16 cellular contexts compared by ENCODE assay signal in the genomic region with DNA sequence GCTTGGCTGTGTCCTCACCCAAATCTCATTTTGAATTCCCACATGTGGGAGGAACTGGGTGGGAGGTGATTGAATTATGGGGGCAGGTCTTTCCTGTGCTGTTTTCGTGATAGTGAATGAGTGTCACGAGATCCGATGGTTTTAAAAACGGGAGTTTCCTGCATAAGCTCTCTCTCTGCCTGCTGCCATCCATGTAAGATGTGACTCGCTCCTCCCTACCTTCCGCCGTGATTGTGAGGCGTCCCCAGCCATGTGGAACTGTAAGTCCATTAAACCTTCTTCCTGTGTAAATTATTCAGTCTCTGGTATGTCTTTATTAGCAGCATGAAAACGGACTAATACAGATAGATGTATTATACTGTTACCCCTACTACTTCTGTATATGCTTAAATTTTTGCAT. TPM values are rescaled to one million over a fixed set of nuclear protein-coding genes. Genes with fewer than 3 reads are reported as not detected.
DNase-seq lines count a peak whose midpoint lies in the region; ATAC-seq and TF ChIP-seq lines count a peak whose summit lies in the region.
"Had no signal": no experiment of that assay in that cellular context is flagged by ENCODE, and none has a peak within 500 bp of the region (broad histone marks: within the 10 kb centered on the region; RNA-seq: fewer than 3 reads in every experiment).

No MANE protein-coding gene starts in this region.

- H3K27ac Mint-ChIP-seq in activated naive CD4-positive, alpha-beta T cell treated with anti-CD3 and anti-CD28 coated beads, Interleukin-2, amount 50 U/mL, for 24 hours: no peak overlapping the region
- H3K27ac Mint-ChIP-seq in activated naive CD4-positive, alpha-beta T cell treated with anti-CD3 and anti-CD28 coated beads, Interleukin-2, amount 50 U/mL, for 72 hours: no peak overlapping the region
- H3K27ac Mint-ChIP-seq in chondrocyte (ENCODE audit: unreplicated experiment) (no peak overlapping the region), nephron progenitor cell (no peak overlapping the region)
- H3K27ac Mint-ChIP-seq: H9 had no signal

- CTCF ChIA-PET in SK-N-SH (lab: Yijun Ruan, JAX): interaction anchor here (1.6 kb wide), 1 partner anchor 20 kb away, joined by 4 read pairs; no protein-coding TSS in a partner anchor

- 97% methylated on average over 9 of the region's 9 CpGs for WGBS in SK-N-SH (ENCODE audit: low lambda C conversion rate)

- peaks cover 5% of the 10 kb centered on the region for H3K36me3 Mint-ChIP-seq in activated naive CD4-positive, alpha-beta T cell treated with anti-CD3 and anti-CD28 coated beads, Interleukin-2, amount 50 U/mL, for 24 hours
- peaks cover 31 to 42% of the 10 kb centered on the region in 2 donors for H3K36me3 Mint-ChIP-seq in activated naive CD4-positive, alpha-beta T cell treated with anti-CD3 and anti-CD28 coated beads, Interleukin-2, amount 50 U/mL, for 72 hours
- H3K36me3 Mint-ChIP-seq in chondrocyte (ENCODE audit: low read depth) (peaks cover 16% of the 10 kb centered on the region), nephron progenitor cell (ENCODE audit: low read depth) (peaks cover 83% of the 10 kb centered on the region)

- H2AFZ ChIP-seq in SK-N-SH (ENCODE audit: low read depth): no peak overlapping the region

- H3K4me1 ChIP-seq in effector memory CD4-positive, alpha-beta T cell (ENCODE audit: control insufficient read depth, insufficient read depth, low read length, poor library complexity, severe bottlenecking): peaks cover 16% of the 10 kb centered on the region
- H3K4me1 ChIP-seq in SK-N-SH (ENCODE audit: control insufficient read depth in 1 of 2, insufficient read depth in 2 of 2, low read depth in 1 of 2, low read length in 1 of 2): peaks cover 0 to 13% of the 10 kb centered on the region in 2 experiments; a peak in 1 of 4 replicates

- H3K27ac ChIP-seq in WERI-Rb-1: no peak overlapping the region
- no peak overlapping the region for H3K27ac ChIP-seq in effector memory CD4-positive, alpha-beta T cell (ENCODE audit: insufficient read depth, low read length, poor library complexity, severe bottlenecking)
- no peak overlapping the region for H3K27ac ChIP-seq in SK-N-SH (ENCODE audit: low read depth in 2 of 2, low read length in 1 of 2)
- H3K27ac ChIP-seq: BLaER1 treated with 17β-estradiol and CSF1 and Interleukin-3, amounts not matched to agents 10 nM and 100 nM had no signal

- no peak for TF ChIP-seq EP300 in SK-N-SH (IDR thresholded peaks at IDR 0.05; ENCODE audit: borderline replicate concordance in 1 of 2, low read depth in 1 of 2, low read length in 1 of 2)

- no peaks in the 10 kb centered on the region for H3K9me2 ChIP-seq in SK-N-SH

- no peak overlapping the region for H3K4me3 ChIP-seq in WERI-Rb-1 (ENCODE audit: low read depth, low read length)
- no peak overlapping the region for H3K4me3 ChIP-seq in effector memory CD4-positive, alpha-beta T cell (ENCODE audit: insufficient read depth, low read depth, low read length, poor library complexity, severe bottlenecking)
- no peak overlapping the region for H3K4me3 ChIP-seq in SK-N-SH (ENCODE audit: low read depth in 2 of 2, low read length in 1 of 2)
- H3K4me3 ChIP-seq: BLaER1 treated with 17β-estradiol and CSF1 and Interleukin-3, amounts not matched to agents 10 nM and 100 nM had no signal

- no peak for TF ChIP-seq RAD21 in SK-N-SH (IDR thresholded peaks at IDR 0.05; ENCODE audit: low read length)

- H3K36me3 ChIP-seq in WERI-Rb-1: peaks cover 23% of the 10 kb centered on the region
- H3K36me3 ChIP-seq in effector memory CD4-positive, alpha-beta T cell (ENCODE audit: control insufficient read depth, insufficient read depth, low read length): no peaks in the 10 kb centered on the region
- peaks cover 11 to 28% of the 10 kb centered on the region in 2 experiments for H3K36me3 ChIP-seq in SK-N-SH (replicated peaks in 1 of 2; ENCODE audit: control insufficient read depth in 1 of 2, insufficient read depth in 2 of 2, low read length in 1 of 2)

- no peaks in the 10 kb centered on the region for H3K9me3 Mint-ChIP-seq in activated naive CD4-positive, alpha-beta T cell treated with anti-CD3 and anti-CD28 coated beads, Interleukin-2, amount 50 U/mL, for 24 hours
- H3K9me3 Mint-ChIP-seq in activated naive CD4-positive, alpha-beta T cell treated with anti-CD3 and anti-CD28 coated beads, Interleukin-2, amount 50 U/mL, for 72 hours: no peaks in the 10 kb centered on the region
- H3K9me3 Mint-ChIP-seq in chondrocyte (ENCODE audit: low read depth): no peaks in the 10 kb centered on the region
- peaks cover 70% of the 10 kb centered on the region for H3K9me3 Mint-ChIP-seq in nephron progenitor cell
- H3K9me3 Mint-ChIP-seq: CD4-positive, alpha-beta memory T cell had no signal

- TF ChIP-seq CTCF in chondrocyte (IDR thresholded peaks at IDR 0.05): no peak
- no peak for TF ChIP-seq CTCF in nephron progenitor cell (IDR thresholded peaks at IDR 0.05)
- TF ChIP-seq CTCF in WERI-Rb-1 (IDR thresholded peaks at IDR 0.05; ENCODE audit: low read depth, low read length): no peak
- no peak for TF ChIP-seq CTCF in SK-N-SH (IDR thresholded peaks at IDR 0.05)

- no peaks in the 10 kb centered on the region for H3K27me3 Mint-ChIP-seq in activated naive CD4-positive, alpha-beta T cell treated with anti-CD3 and anti-CD28 coated beads, Interleukin-2, amount 50 U/mL, for 24 hours
- H3K27me3 Mint-ChIP-seq in chondrocyte (ENCODE audit: low read depth) (no peaks in the 10 kb centered on the region), nephron progenitor cell (ENCODE audit: low read depth, poor library complexity) (peaks cover 3% of the 10 kb centered on the region)
- H3K27me3 Mint-ChIP-seq: CD4-positive, alpha-beta memory T cell had no signal

- H3K4me2 ChIP-seq in SK-N-SH: no peak overlapping the region

- no peaks in the 10 kb centered on the region for H3K27me3 ChIP-seq in WERI-Rb-1 (ENCODE audit: insufficient read depth, low read depth, severe bottlenecking)
- no peaks in the 10 kb centered on the region for H3K27me3 ChIP-seq in effector memory CD4-positive, alpha-beta T cell (replicated peaks; ENCODE audit: control insufficient read depth, insufficient read depth, low read length, poor library complexity, severe bottlenecking)
- H3K27me3 ChIP-seq in SK-N-SH (ENCODE audit: insufficient read depth): no peaks in the 10 kb centered on the region
- H3K27me3 ChIP-seq: BLaER1 treated with 17β-estradiol and CSF1 and Interleukin-3, amounts not matched to agents 10 nM and 100 nM had no signal

- H4K20me1 ChIP-seq in SK-N-SH (ENCODE audit: insufficient read depth): no peaks in the 10 kb centered on the region

- H3K9ac ChIP-seq in SK-N-SH: no peak overlapping the region

- no peaks in the 10 kb centered on the region for H3F3A ChIP-seq in SK-N-SH (replicated peaks; ENCODE audit: insufficient read depth)

- peak overlapping the region; percentile 62 for H3K4me3 Mint-ChIP-seq in activated naive CD4-positive, alpha-beta T cell treated with anti-CD3 and anti-CD28 coated beads, Interleukin-2, amount 50 U/mL, for 24 hours
- H3K4me3 Mint-ChIP-seq in chondrocyte (ENCODE audit: unreplicated experiment) (no peak overlapping the region), nephron progenitor cell (peak overlapping the region; percentile 58)
- H3K4me3 Mint-ChIP-seq: CD4-positive, alpha-beta memory T cell; H9 had no signal

- H3K4me1 Mint-ChIP-seq in activated naive CD4-positive, alpha-beta T cell treated with anti-CD3 and anti-CD28 coated beads, Interleukin-2, amount 50 U/mL, for 24 hours: peaks cover 14% of the 10 kb centered on the region
- H3K4me1 Mint-ChIP-seq in chondrocyte (ENCODE audit: low read depth) (peaks cover 15% of the 10 kb centered on the region), nephron progenitor cell (peaks cover 21% of the 10 kb centered on the region)

- POLR2A ChIA-PET in SK-N-SH (lab: Yijun Ruan, JAX): no interaction called here

- peaks cover 45% of the 10 kb centered on the region for H3K79me2 ChIP-seq in SK-N-SH (ENCODE audit: insufficient read depth)

- DNase-seq in activated naive CD4-positive, alpha-beta T cell treated with anti-CD3 and anti-CD28 coated beads, Interleukin-2, amount 50 U/mL, for 72 hours (ENCODE audit: low spot score in 2 of 2): no peak
- DNase-seq in chondrocyte (ENCODE audit: low spot score) (peak; percentile 2), nephron progenitor cell (no peak), WERI-Rb-1 (no peak), SK-N-SH (no peak)
- no peak for DNase-seq in effector memory CD4-positive, alpha-beta T cell
- DNase-seq in activated T-cell treated with anti-CD3 and anti-CD28 coated beads, Interleukin-2, amount 50 U/mL, for 48 hours: no peak
- DNase-seq: ACHN; CD4-positive, alpha-beta memory T cell; DND-41; GDM1; GOT3; H9 had no signal

- no peaks in the 10 kb centered on the region for H3K9me3 ChIP-seq in WERI-Rb-1 (ENCODE audit: severe bottlenecking)
- H3K9me3 ChIP-seq in effector memory CD4-positive, alpha-beta T cell (ENCODE audit: control insufficient read depth, low read length): no peaks in the 10 kb centered on the region
- H3K9me3 ChIP-seq in SK-N-SH: no peaks in the 10 kb centered on the region

- no peak for ATAC-seq in activated naive CD4-positive, alpha-beta T cell treated with anti-CD3 and anti-CD28 coated beads, Interleukin-2, amount 50 U/mL, for 72 hours

RNA-seq across cellular contexts. Expression of gene SPATA33, which starts 3.6 kb away (rescaled TPM):
- total RNA-seq in activated naive CD4-positive, alpha-beta T cell treated with anti-CD3 and anti-CD28 coated beads, Interleukin-2, amount 50 U/mL, for 72 hours: 10 to 100 TPM in 1 of 2 donors, 1 to 10 TPM in 1; 8.0 to 18.2 TPM
- total RNA-seq in chondrocyte: 8.8 to 12.6 TPM (median 10.3 TPM) in 3 replicates
- polyA plus RNA-seq in SK-N-SH (2012; rRNA removed): 7.2 and 8.5 TPM in 2 replicates
- 4.7 and 5.6 TPM in 2 replicates for polyA plus RNA-seq in SK-N-SH (2012; cell fraction: cytosol; rRNA removed)
- 25.2 and 26.5 TPM in 2 replicates for polyA plus RNA-seq in SK-N-SH (2012; cell fraction: nucleus; rRNA removed)

RNA-seq across cellular contexts. Expression of gene CHMP1A, which starts 3.7 kb away (rescaled TPM):
- 10 to 100 TPM; 61.0 to 73.4 TPM for total RNA-seq in activated naive CD4-positive, alpha-beta T cell treated with anti-CD3 and anti-CD28 coated beads, Interleukin-2, amount 50 U/mL, for 72 hours
- 65.3 to 76.8 TPM (median 69.9 TPM) in 3 replicates for total RNA-seq in chondrocyte
- polyA plus RNA-seq in SK-N-SH (2012; rRNA removed): 138 and 143 TPM in 2 replicates
- 53.1 and 80.5 TPM in 2 replicates for polyA plus RNA-seq in SK-N-SH (2012; cell fraction: cytosol; rRNA removed)
- 210 and 292 TPM in 2 replicates for polyA plus RNA-seq in SK-N-SH (2012; cell fraction: nucleus; rRNA removed)

RNA-seq across cellular contexts. Expression of gene CDK10, which starts 25.3 kb away (rescaled TPM):
- total RNA-seq in activated naive CD4-positive, alpha-beta T cell treated with anti-CD3 and anti-CD28 coated beads, Interleukin-2, amount 50 U/mL, for 72 hours: 100 to 1,000 TPM in 1 of 2 donors, 10 to 100 TPM in 1; 97.3 to 151 TPM
- 43.7 to 63.0 TPM (median 45.8 TPM) in 3 replicates for total RNA-seq in chondrocyte
- 84.7 and 94.5 TPM in 2 replicates for polyA plus RNA-seq in SK-N-SH (2012; rRNA removed)
- 25.8 and 40.4 TPM in 2 replicates for polyA plus RNA-seq in SK-N-SH (2012; cell fraction: cytosol; rRNA removed)
- 517 and 551 TPM in 2 replicates for polyA plus RNA-seq in SK-N-SH (2012; cell fraction: nucleus; rRNA removed)

RNA-seq across cellular contexts. Expression of gene SPATA2L, which starts 40.3 kb away (rescaled TPM):
- 1 to 10 TPM; 1.3 to 7.0 TPM for total RNA-seq in activated naive CD4-positive, alpha-beta T cell treated with anti-CD3 and anti-CD28 coated beads, Interleukin-2, amount 50 U/mL, for 72 hours
- 7.0 to 10.3 TPM (median 9.3 TPM) in 3 replicates for total RNA-seq in chondrocyte
- polyA plus RNA-seq in SK-N-SH (2012; rRNA removed): 7.8 and 8.6 TPM in 2 replicates
- 3.8 and 6.4 TPM in 2 replicates for polyA plus RNA-seq in SK-N-SH (2012; cell fraction: cytosol; rRNA removed)
- 12.2 and 23.8 TPM in 2 replicates for polyA plus RNA-seq in SK-N-SH (2012; cell fraction: nucleus; rRNA removed)

RNA-seq across cellular contexts. Expression of gene DPEP1, which starts 47.8 kb away (rescaled TPM):
- not detected for total RNA-seq in activated naive CD4-positive, alpha-beta T cell treated with anti-CD3 and anti-CD28 coated beads, Interleukin-2, amount 50 U/mL, for 72 hours
- total RNA-seq in chondrocyte: not detected in 3 replicates
- 0.05 TPM in 1 of 2 replicates, not detected in the other for polyA plus RNA-seq in SK-N-SH (2012; rRNA removed)
- polyA plus RNA-seq in SK-N-SH (2012; cell fraction: cytosol; rRNA removed): not detected in 2 replicates
- polyA plus RNA-seq in SK-N-SH (2012; cell fraction: nucleus; rRNA removed): 0.09 and 0.29 TPM in 2 replicates
- total RNA-seq: CD4-positive, alpha-beta memory T cell; HT1080 had no signal
- polyA plus RNA-seq: CD4-positive, alpha-beta memory T cell had no signal
